2 cellular contexts compared by ENCODE assay signal in the genomic region with DNA sequence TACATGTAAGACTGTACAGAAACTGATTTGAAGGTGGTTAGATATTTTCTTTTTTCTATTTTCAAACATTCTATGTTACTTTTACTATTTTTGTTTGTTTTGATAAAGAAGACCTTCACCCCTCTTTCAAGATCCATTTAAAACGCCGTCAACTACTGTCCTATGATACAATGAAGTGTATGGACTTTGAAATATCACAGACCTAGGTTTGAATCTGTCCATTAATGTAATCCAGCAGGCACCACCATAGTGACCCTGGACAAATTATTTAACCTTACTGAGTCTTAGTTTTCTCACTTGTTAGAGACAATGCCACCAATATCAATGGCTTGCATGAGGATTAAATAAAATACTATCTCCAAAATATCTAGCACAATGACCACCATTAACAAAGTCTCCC.
TF ChIP-seq lines count a peak whose summit lies in the region.

No MANE protein-coding gene starts in this region.

TF ChIP-seq in K562, 482 proteins besides CTCF, POLR2A, EP300 and RAD21:
- TF ChIP-seq RBM25 (IDR thresholded peaks at IDR 0.05; ENCODE audit: low read depth, low read length, severe bottlenecking) (no peak), ZNF24 (IDR thresholded peaks at IDR 0.05) (no peak), MTA2 (IDR thresholded peaks at IDR 0.05; ENCODE audit: low read depth) (no peak), ARID2 (IDR thresholded peaks at IDR 0.05) (no peak), SMAD2 (IDR thresholded peaks at IDR 0.05; ENCODE audit: low read depth, low read length) (no peak), ATF2 (CRISPR knock-in tag; IDR thresholded peaks at IDR 0.05) (no peak), HDAC8 (tag; IDR thresholded peaks at IDR 0.05) (no peak), WHSC1 (IDR thresholded peaks at IDR 0.05; ENCODE audit: low read length) (no peak), STAT5A (IDR thresholded peaks at IDR 0.05; ENCODE audit: borderline replicate concordance, low read length) (no peak), ZNF41 (CRISPR knock-in tag; conservative IDR thresholded peaks at IDR 0.05) (no peak), SNIP1 (IDR thresholded peaks at IDR 0.05; ENCODE audit: low read depth) (no peak), NRF1 (conservative IDR thresholded peaks at IDR 0.05 in 1 of 2, IDR thresholded peaks at IDR 0.05 in 1 of 2) (no peak), RNF2 (IDR thresholded peaks at IDR 0.05) (no peak)
- TF ChIP-seq, protein P1, sequence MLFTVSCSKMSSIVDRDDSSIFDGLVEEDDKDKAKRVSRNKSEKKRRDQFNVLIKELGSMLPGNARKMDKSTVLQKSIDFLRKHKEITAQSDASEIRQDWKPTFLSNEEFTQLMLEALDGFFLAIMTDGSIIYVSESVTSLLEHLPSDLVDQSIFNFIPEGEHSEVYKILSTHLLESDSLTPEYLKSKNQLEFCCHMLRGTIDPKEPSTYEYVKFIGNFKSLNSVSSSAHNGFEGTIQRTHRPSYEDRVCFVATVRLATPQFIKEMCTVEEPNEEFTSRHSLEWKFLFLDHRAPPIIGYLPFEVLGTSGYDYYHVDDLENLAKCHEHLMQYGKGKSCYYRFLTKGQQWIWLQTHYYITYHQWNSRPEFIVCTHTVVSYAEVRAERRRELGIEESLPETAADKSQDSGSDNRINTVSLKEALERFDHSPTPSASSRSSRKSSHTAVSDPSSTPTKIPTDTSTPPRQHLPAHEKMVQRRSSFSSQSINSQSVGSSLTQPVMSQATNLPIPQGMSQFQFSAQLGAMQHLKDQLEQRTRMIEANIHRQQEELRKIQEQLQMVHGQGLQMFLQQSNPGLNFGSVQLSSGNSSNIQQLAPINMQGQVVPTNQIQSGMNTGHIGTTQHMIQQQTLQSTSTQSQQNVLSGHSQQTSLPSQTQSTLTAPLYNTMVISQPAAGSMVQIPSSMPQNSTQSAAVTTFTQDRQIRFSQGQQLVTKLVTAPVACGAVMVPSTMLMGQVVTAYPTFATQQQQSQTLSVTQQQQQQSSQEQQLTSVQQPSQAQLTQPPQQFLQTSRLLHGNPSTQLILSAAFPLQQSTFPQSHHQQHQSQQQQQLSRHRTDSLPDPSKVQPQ (CRISPR knock-in tag; IDR thresholded peaks at IDR 0.05; ENCODE audit: borderline replicate concordance) = no peak
- TF ChIP-seq, protein P2, sequence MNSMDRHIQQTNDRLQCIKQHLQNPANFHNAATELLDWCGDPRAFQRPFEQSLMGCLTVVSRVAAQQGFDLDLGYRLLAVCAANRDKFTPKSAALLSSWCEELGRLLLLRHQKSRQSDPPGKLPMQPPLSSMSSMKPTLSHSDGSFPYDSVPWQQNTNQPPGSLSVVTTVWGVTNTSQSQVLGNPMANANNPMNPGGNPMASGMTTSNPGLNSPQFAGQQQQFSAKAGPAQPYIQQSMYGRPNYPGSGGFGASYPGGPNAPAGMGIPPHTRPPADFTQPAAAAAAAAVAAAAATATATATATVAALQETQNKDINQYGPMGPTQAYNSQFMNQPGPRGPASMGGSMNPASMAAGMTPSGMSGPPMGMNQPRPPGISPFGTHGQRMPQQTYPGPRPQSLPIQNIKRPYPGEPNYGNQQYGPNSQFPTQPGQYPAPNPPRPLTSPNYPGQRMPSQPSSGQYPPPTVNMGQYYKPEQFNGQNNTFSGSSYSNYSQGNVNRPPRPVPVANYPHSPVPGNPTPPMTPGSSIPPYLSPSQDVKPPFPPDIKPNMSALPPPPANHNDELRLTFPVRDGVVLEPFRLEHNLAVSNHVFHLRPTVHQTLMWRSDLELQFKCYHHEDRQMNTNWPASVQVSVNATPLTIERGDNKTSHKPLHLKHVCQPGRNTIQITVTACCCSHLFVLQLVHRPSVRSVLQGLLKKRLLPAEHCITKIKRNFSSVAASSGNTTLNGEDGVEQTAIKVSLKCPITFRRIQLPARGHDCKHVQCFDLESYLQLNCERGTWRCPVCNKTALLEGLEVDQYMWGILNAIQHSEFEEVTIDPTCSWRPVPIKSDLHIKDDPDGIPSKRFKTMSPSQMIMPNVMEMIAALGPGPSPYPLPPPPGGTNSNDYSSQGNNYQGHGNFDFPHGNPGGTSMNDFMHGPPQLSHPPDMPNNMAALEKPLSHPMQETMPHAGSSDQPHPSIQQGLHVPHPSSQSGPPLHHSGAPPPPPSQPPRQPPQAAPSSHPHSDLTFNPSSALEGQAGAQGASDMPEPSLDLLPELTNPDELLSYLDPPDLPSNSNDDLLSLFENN (IDR thresholded peaks at IDR 0.05; ENCODE audit: low read depth in 2 of 2, low read length in 2 of 2) = no peak

TF ChIP-seq in HepG2, 621 proteins besides CTCF, POLR2A, EP300 and RAD21:
- no peak for TF ChIP-seq CREB1 (IDR thresholded peaks at IDR 0.05)
- no peak for TF ChIP-seq CREB1 (CRISPR knock-in tag; IDR thresholded peaks at IDR 0.05)
- 0 out of 2 replicates have a peak, but pooled peaks have one; percentile 16 for TF ChIP-seq RBFOX2 (IDR thresholded peaks at IDR 0.05; ENCODE audit: low read depth, low read length)
